Comparison of ENCODE assay signal across 21 cellular contexts in genomic region chr12:101748907-101749306, GRCh38. TPM values are rescaled to one million over a fixed set of nuclear protein-coding genes. Genes with fewer than 3 reads are reported as not detected.
DNase-seq lines count a peak whose midpoint lies in the region; ATAC-seq and TF ChIP-seq lines count a peak whose summit lies in the region.
"Had no signal": no experiment of that assay in that cellular context is flagged by ENCODE, and none has a peak within 500 bp of the region (broad histone marks: within the 10 kb centered on the region; RNA-seq: fewer than 3 reads in every experiment).

No MANE protein-coding gene starts in this region.

- TF ChIP-seq RAD21 in IMR-90 (IDR thresholded peaks at IDR 0.05; ENCODE audit: low read length), result no peak

- H3K79me2 ChIP-seq in smooth muscle cell (ENCODE audit: low read depth), result no peaks in the 10 kb centered on the region

- H3K36me3 Mint-ChIP-seq in natural killer cell (peaks cover 10% of the 10 kb centered on the region), type B pancreatic cell (peaks cover 33% of the 10 kb centered on the region)
- H3K36me3 Mint-ChIP-seq in natural killer cell treated with Interleukin-12 subunit alpha and Interleukin-12 subunit beta and Interleukin-15 and Interleukin-18, amount 100 ng/mL, for 72 hours, result peaks cover 34% of the 10 kb centered on the region
- H3K36me3 Mint-ChIP-seq in central memory CD8-positive, alpha-beta T cell (ENCODE audit: insufficient read depth), result peaks cover 38% of the 10 kb centered on the region

- H3K4me3 Mint-ChIP-seq in natural killer cell (no peak overlapping the region), type B pancreatic cell (no peak overlapping the region)
- no peak overlapping the region for H3K4me3 Mint-ChIP-seq in natural killer cell treated with Interleukin-12 subunit alpha and Interleukin-12 subunit beta and Interleukin-15 and Interleukin-18, amount 100 ng/mL, for 72 hours
- no peak overlapping the region for H3K4me3 Mint-ChIP-seq in central memory CD8-positive, alpha-beta T cell
- H3K4me3 Mint-ChIP-seq: B cell; CD8-positive, alpha-beta memory T cell; HFFc6 had no signal

- no peak for TF ChIP-seq CTCF in natural killer cell (IDR thresholded peaks at IDR 0.05)
- TF ChIP-seq CTCF in IMR-90 (conservative IDR thresholded peaks at IDR 0.05; ENCODE audit: low read depth, low read length), result no peak
- no peak for TF ChIP-seq CTCF in type B pancreatic cell (conservative IDR thresholded peaks at IDR 0.05)
- no peak for TF ChIP-seq CTCF in smooth muscle cell (IDR thresholded peaks at IDR 0.05; ENCODE audit: borderline replicate concordance, insufficient read depth, poor library complexity, severe bottlenecking)

- H3K14ac ChIP-seq in IMR-90 (replicated peaks; ENCODE audit: low read depth, low read length), result no peak overlapping the region

- no peaks in the 10 kb centered on the region for H3K27me3 ChIP-seq in IMR-90 (ENCODE audit: control insufficient read depth, insufficient read depth, low read length)
- H3K27me3 ChIP-seq in smooth muscle cell (ENCODE audit: low read depth), result no peaks in the 10 kb centered on the region
- H3K27me3 ChIP-seq: BLaER1 treated with 17β-estradiol and CSF1 and Interleukin-3, amounts not matched to agents 10 nM and 100 nM had no signal

- no peak overlapping the region for H3K18ac ChIP-seq in IMR-90 (ENCODE audit: low read depth, low read length)

- no peak overlapping the region for H2AK5ac ChIP-seq in IMR-90 (ENCODE audit: low read depth, low read length)

- CTCF ChIA-PET in IMR-90 (lab: Yijun Ruan, JAX), result interaction anchor here (2.3 kb wide), 1 partner anchor 11 kb away, joined by 8 read pairs; no protein-coding TSS in a partner anchor

- no peak overlapping the region for H2AFZ ChIP-seq in IMR-90 (replicated peaks; ENCODE audit: low read length, poor library complexity)
- no peak overlapping the region for H2AFZ ChIP-seq in smooth muscle cell (ENCODE audit: low read depth)

- H4K8ac ChIP-seq in IMR-90 (ENCODE audit: low read depth in 2 of 2, low read length in 2 of 2), result no peak overlapping the region

- intact Hi-C loops in natural killer cell (cut with micrococcal nuclease), result loop anchor here (10.0 kb wide), 1 partner anchor 74 kb away; no protein-coding TSS in a partner anchor
- intact Hi-C loops in IMR-90 (cut with micrococcal nuclease), result no loop called here

- H2AK9ac ChIP-seq in IMR-90 (replicated peaks; ENCODE audit: low read depth, low read length, poor library complexity), result no peak overlapping the region

- no peak for DNase-seq in natural killer cell
- DNase-seq in natural killer cell treated with Interleukin-12 subunit alpha and Interleukin-12 subunit beta and Interleukin-15 and Interleukin-18, amount 100 ng/mL, for 72 hours (ENCODE audit: low spot score), result no peak
- no peak for DNase-seq in IMR-90
- no peak for DNase-seq in central memory CD8-positive, alpha-beta T cell (ENCODE audit: low spot score in 2 of 2)
- no peak for DNase-seq in type B pancreatic cell (ENCODE audit: extremely low spot score, unreplicated experiment)
- DNase-seq in AG08396 (ENCODE audit: low spot score), result no peak
- DNase-seq in smooth muscle cell (lab: John Stamatoyannopoulos, UW; ENCODE audit: unreplicated experiment), result no peak
- DNase-seq: CD8-positive, alpha-beta memory T cell; COR-L47; DMS 273 treated with DMSO at 0.1 percent for 48 hours; DND-41; EL; GOT3; H7; HFFc6 had no signal

- H3K23ac ChIP-seq in IMR-90 (ENCODE audit: low read depth, low read length), result no peak overlapping the region

- no peak overlapping the region for H3K4ac ChIP-seq in IMR-90 (ENCODE audit: low read depth, low read length)

- H4K91ac ChIP-seq in IMR-90 (ENCODE audit: insufficient read depth, low read depth, low read length), result no peak overlapping the region

- WGBS in IMR-90 (ENCODE audit: extremely low coverage in 2 of 2, insufficient read length in 1 of 2), 2 experiments, result no CpG with 5 or more reads among the region's 1 CpG
- WGBS in smooth muscle cell (ENCODE audit: low lambda C conversion rate), result 98% methylated on average over 1 of the region's 1 CpG

- ATAC-seq in natural killer cell (no peak), IMR-90 (ENCODE audit: low read depth) (no peak), GM18858 (IDR thresholded peaks at IDR 0.05; ENCODE audit: unreplicated experiment) (no peak)
- ATAC-seq in natural killer cell treated with Interleukin-12 subunit alpha and Interleukin-12 subunit beta and Interleukin-15 and Interleukin-18, amount 100 ng/mL, for 72 hours, result no peak
- no peak for ATAC-seq in central memory CD8-positive, alpha-beta T cell (replicated peaks; ENCODE audit: extremely low read depth, poor library complexity, severe bottlenecking)
- ATAC-seq: HCT116 had no signal

- no peak overlapping the region for H2BK15ac ChIP-seq in IMR-90 (ENCODE audit: low read depth, low read length)

- H2BK5ac ChIP-seq in IMR-90 (ENCODE audit: low read depth, low read length, poor library complexity, severe bottlenecking), result no peak overlapping the region

- H3F3A ChIP-seq in smooth muscle cell (ENCODE audit: low read depth), result no peaks in the 10 kb centered on the region

- H2BK20ac ChIP-seq in IMR-90 (ENCODE audit: low read depth, low read length), result no peak overlapping the region

- no peak for TF ChIP-seq POLR2A in IMR-90 (IDR thresholded peaks at IDR 0.05; ENCODE audit: low read depth, low read length)

- H4K20me1 ChIP-seq in IMR-90 (ENCODE audit: insufficient read depth, low read length) (no peaks in the 10 kb centered on the region), smooth muscle cell (ENCODE audit: low read depth) (no peaks in the 10 kb centered on the region)

- H3K4me2 ChIP-seq in IMR-90 (ENCODE audit: low read depth, low read length), result no peak overlapping the region
- no peak overlapping the region for H3K4me2 ChIP-seq in smooth muscle cell
- H3K4me2 ChIP-seq: KMS-11 had no signal

- H3K27me3 Mint-ChIP-seq in natural killer cell (ENCODE audit: low read depth in 2 of 2), result no peaks in the 10 kb centered on the region
- H3K27me3 Mint-ChIP-seq in natural killer cell treated with Interleukin-12 subunit alpha and Interleukin-12 subunit beta and Interleukin-15 and Interleukin-18, amount 100 ng/mL, for 72 hours, result no peaks in the 10 kb centered on the region
- no peaks in the 10 kb centered on the region for H3K27me3 Mint-ChIP-seq in central memory CD8-positive, alpha-beta T cell
- no peaks in the 10 kb centered on the region for H3K27me3 Mint-ChIP-seq in type B pancreatic cell
- H3K27me3 Mint-ChIP-seq: B cell; CD8-positive, alpha-beta memory T cell had no signal

- H3K79me1 ChIP-seq in IMR-90 (ENCODE audit: low read depth in 1 of 2, low read length in 2 of 2), result no peaks in the 10 kb centered on the region

- no peaks in the 10 kb centered on the region for H3K9me3 Mint-ChIP-seq in natural killer cell
- H3K9me3 Mint-ChIP-seq in natural killer cell treated with Interleukin-12 subunit alpha and Interleukin-12 subunit beta and Interleukin-15 and Interleukin-18, amount 100 ng/mL, for 72 hours, result no peaks in the 10 kb centered on the region
- H3K9me3 Mint-ChIP-seq in central memory CD8-positive, alpha-beta T cell, result no peaks in the 10 kb centered on the region
- no peaks in the 10 kb centered on the region for H3K9me3 Mint-ChIP-seq in type B pancreatic cell
- H3K9me3 Mint-ChIP-seq: CD8-positive, alpha-beta memory T cell; HFFc6 had no signal

- H3K9me3 ChIP-seq in IMR-90 (ENCODE audit: control insufficient read depth, insufficient read depth, low read length) (no peaks in the 10 kb centered on the region), smooth muscle cell (replicated peaks; ENCODE audit: low read depth) (no peaks in the 10 kb centered on the region)
- H3K9me3 ChIP-seq: BLaER1 treated with 17β-estradiol and CSF1 and Interleukin-3, amounts not matched to agents 10 nM and 100 nM had no signal

- H3K4me1 ChIP-seq in IMR-90 (ENCODE audit: control insufficient read depth, insufficient read depth, low read length), result no peaks in the 10 kb centered on the region
- no peaks in the 10 kb centered on the region for H3K4me1 ChIP-seq in smooth muscle cell (ENCODE audit: low read depth)

- H3K27ac ChIP-seq in IMR-90 (ENCODE audit: insufficient read depth, low read length) (no peak overlapping the region), smooth muscle cell (ENCODE audit: low read depth) (no peak overlapping the region)
- H3K27ac ChIP-seq: KMS-11 had no signal

- H3K36me3 ChIP-seq in IMR-90 (ENCODE audit: control insufficient read depth, insufficient read depth, low read length), result peaks cover 27% of the 10 kb centered on the region
- H3K36me3 ChIP-seq in smooth muscle cell (ENCODE audit: low read depth), result peaks cover 4% of the 10 kb centered on the region

- POLR2A ChIA-PET in IMR-90 (lab: Charles Lee; ENCODE audit: unreplicated experiment), result no interaction called here

- no peaks in the 10 kb centered on the region; the same call in 1 of the 2 replicates for H3K9me1 ChIP-seq in IMR-90 (ENCODE audit: insufficient read depth, low read length)

- H3K9ac ChIP-seq in IMR-90 (ENCODE audit: low read depth, low read length), result no peak overlapping the region
- H3K9ac ChIP-seq in smooth muscle cell (ENCODE audit: low read depth), result no peak overlapping the region
- H3K9ac ChIP-seq: BLaER1 treated with 17β-estradiol and CSF1 and Interleukin-3, amounts not matched to agents 10 nM and 100 nM; KMS-11 had no signal

- H3K4me1 Mint-ChIP-seq in natural killer cell, result peaks cover 24 to 39% of the 10 kb centered on the region in 2 donors
- H3K4me1 Mint-ChIP-seq in natural killer cell treated with Interleukin-12 subunit alpha and Interleukin-12 subunit beta and Interleukin-15 and Interleukin-18, amount 100 ng/mL, for 72 hours (ENCODE audit: low read depth in 2 of 2), result peaks cover 15 to 18% of the 10 kb centered on the region in 2 donors
- peaks cover 14% of the 10 kb centered on the region for H3K4me1 Mint-ChIP-seq in central memory CD8-positive, alpha-beta T cell
- H3K4me1 Mint-ChIP-seq in type B pancreatic cell (ENCODE audit: unreplicated experiment), result no peaks in the 10 kb centered on the region

- BruUV-seq in IMR-90 (replicated peaks; lab: Mats Ljungman, UMichigan), result no TSS peak

- no peak overlapping the region for H4K5ac ChIP-seq in IMR-90 (ENCODE audit: low read depth, low read length)

- H3K4me3 ChIP-seq in IMR-90 (ENCODE audit: insufficient read depth, low read depth, low read length) (no peak overlapping the region), smooth muscle cell (no peak overlapping the region)
- H3K4me3 ChIP-seq: BLaER1 treated with 17β-estradiol and CSF1 and Interleukin-3, amounts not matched to agents 10 nM and 100 nM had no signal

- dilution Hi-C loops in IMR-90 (cut with HindIII; ENCODE audit: low sequenced_read_pairs, unreplicated experiment), result no loop called here

- in situ Hi-C loops in IMR-90 (cut with MboI; ENCODE audit: low sequenced_read_pairs), result no loop called here

- no peak overlapping the region for H3K56ac ChIP-seq in IMR-90 (ENCODE audit: extremely low read depth, insufficient read depth, low read length)

- no peak overlapping the region for H2BK120ac ChIP-seq in IMR-90 (ENCODE audit: low read depth, low read length)

- H3K27ac Mint-ChIP-seq in natural killer cell (peak overlapping the region; percentile 53 to 79), type B pancreatic cell (peak overlapping the region; percentile 35)
- H3K27ac Mint-ChIP-seq in natural killer cell treated with Interleukin-12 subunit alpha and Interleukin-12 subunit beta and Interleukin-15 and Interleukin-18, amount 100 ng/mL, for 72 hours, result peak overlapping the region in 1 of 2 donors; percentile 5
- H3K27ac Mint-ChIP-seq in central memory CD8-positive, alpha-beta T cell (ENCODE audit: low read depth), result peak overlapping the region; percentile 82
- H3K27ac Mint-ChIP-seq: HFFc6 had no signal

RNA-seq across cellular contexts. Expression of gene SYCP3, which starts 9.6 kb away (rescaled TPM):
- 1 to 10 TPM; 1.4 to 3.2 (median 2.4) TPM for total RNA-seq in natural killer cell
- 1 to 10 TPM; 2.4 to 2.9 TPM for total RNA-seq in natural killer cell treated with Interleukin-12 subunit alpha and Interleukin-12 subunit beta and Interleukin-15 and Interleukin-18, amount 100 ng/mL, for 72 hours
- total RNA-seq in IMR-90 (2012; rRNA removed), result under 0.01 TPM in 1 of 2 replicates, not detected in the other
- 0.07 TPM in 1 of 2 replicates, not detected in the other for polyA plus RNA-seq in IMR-90 (2012; rRNA removed)
- not detected in 2 replicates for polyA plus RNA-seq in IMR-90 (2012; cell fraction: cytosol; rRNA removed)
- 0.10 TPM in 1 of 2 replicates, not detected in the other for polyA plus RNA-seq in IMR-90 (2012; cell fraction: nucleus; rRNA removed; ENCODE audit: low replicate concordance)
- total RNA-seq in type B pancreatic cell (ENCODE audit: low replicate concordance), result 0.07 TPM in 1 of 2 replicates, not detected in the other
- total RNA-seq in smooth muscle cell, result 0.27 and 3.6 TPM in 2 replicates
- polyA plus RNA-seq in smooth muscle cell, result 1.1 and 2.0 TPM in 2 replicates
- total RNA-seq: G401, H7, HFFc6 had no signal

RNA-seq across cellular contexts. Expression of gene CHPT1, which starts 51.5 kb away (rescaled TPM):
- total RNA-seq in natural killer cell, result 10 to 100 TPM in 1 of 3 donors, 1 to 10 TPM in 2; 3.9 to 23.6 (median 7.3) TPM
- 10 to 100 TPM in 1 of 2 donors, 1 to 10 TPM in 1; 5.3 to 21.0 TPM for total RNA-seq in natural killer cell treated with Interleukin-12 subunit alpha and Interleukin-12 subunit beta and Interleukin-15 and Interleukin-18, amount 100 ng/mL, for 72 hours
- total RNA-seq in IMR-90 (2012; rRNA removed), result 8.1 and 18.6 TPM in 2 replicates
- 11.4 and 11.7 TPM in 2 replicates for polyA plus RNA-seq in IMR-90 (2012; rRNA removed)
- 2.1 and 10.0 TPM in 2 replicates for polyA plus RNA-seq in IMR-90 (2012; cell fraction: cytosol; rRNA removed)
- 6.9 and 8.3 TPM in 2 replicates for polyA plus RNA-seq in IMR-90 (2012; cell fraction: nucleus; rRNA removed; ENCODE audit: low replicate concordance)
- total RNA-seq in type B pancreatic cell (ENCODE audit: low replicate concordance), result 26.4 and 35.2 TPM in 2 replicates
- total RNA-seq in smooth muscle cell, result 21.7 and 23.2 TPM in 2 replicates
- 32.1 and 40.5 TPM in 2 replicates for polyA plus RNA-seq in smooth muscle cell
